1 cellular context compared by ENCODE assay signal in the genomic region with DNA sequence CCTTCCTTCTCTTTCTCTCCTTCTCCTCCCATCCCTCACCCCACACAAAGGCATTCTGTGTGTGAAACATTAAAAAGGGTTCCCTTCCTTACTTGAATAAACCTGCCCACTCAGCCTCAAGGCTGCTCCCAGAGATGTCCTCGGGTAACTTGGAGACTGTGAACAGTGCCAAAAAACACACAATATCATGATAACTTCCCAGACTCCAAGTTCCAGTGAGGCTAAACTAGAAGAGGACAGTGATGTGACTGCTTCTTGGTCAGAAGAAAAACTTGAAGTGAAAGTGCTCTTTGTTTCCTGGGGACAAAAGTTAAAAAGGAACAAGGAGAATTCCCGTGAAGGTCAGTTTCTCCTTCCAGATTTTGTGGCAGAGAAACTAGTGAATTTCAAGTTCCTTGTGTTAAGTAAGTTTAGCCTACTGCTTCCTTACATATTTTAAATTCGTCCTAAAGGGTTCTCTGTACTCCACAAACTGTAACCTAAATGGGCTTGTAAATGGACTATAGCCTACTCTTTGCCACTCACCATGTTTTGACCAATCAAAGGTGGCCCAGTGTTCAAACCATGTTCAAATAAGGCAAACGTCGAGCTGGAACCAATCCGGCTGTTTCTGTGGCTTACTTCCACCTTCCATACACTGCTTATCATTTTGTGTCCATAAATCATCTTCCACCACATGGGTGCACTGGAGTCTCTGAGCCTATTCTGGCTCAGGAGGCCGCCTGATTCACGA.
A peak's percentile ranks its signal among the peaks of the same experiment; 100 is the strongest.
TF ChIP-seq lines count a peak whose summit lies in the region.

No MANE protein-coding gene starts in this region.

TF ChIP-seq in GM12878, 131 proteins besides CTCF, POLR2A, EP300 and RAD21:
- TF ChIP-seq, protein P1, sequence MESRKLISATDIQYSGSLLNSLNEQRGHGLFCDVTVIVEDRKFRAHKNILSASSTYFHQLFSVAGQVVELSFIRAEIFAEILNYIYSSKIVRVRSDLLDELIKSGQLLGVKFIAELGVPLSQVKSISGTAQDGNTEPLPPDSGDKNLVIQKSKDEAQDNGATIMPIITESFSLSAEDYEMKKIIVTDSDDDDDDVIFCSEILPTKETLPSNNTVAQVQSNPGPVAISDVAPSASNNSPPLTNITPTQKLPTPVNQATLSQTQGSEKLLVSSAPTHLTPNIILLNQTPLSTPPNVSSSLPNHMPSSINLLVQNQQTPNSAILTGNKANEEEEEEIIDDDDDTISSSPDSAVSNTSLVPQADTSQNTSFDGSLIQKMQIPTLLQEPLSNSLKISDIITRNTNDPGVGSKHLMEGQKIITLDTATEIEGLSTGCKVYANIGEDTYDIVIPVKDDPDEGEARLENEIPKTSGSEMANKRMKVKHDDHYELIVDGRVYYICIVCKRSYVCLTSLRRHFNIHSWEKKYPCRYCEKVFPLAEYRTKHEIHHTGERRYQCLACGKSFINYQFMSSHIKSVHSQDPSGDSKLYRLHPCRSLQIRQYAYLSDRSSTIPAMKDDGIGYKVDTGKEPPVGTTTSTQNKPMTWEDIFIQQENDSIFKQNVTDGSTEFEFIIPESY (IDR thresholded peaks at IDR 0.05), result no peak
- TF ChIP-seq SRF (IDR thresholded peaks at IDR 0.05; ENCODE audit: low read depth in 2 of 2, low read length in 2 of 2) (0 out of 4 replicates have a peak, but pooled peaks of 1 of the 2 experiments have one; percentile 59), ETV6 (conservative IDR thresholded peaks at IDR 0.05 in 1 of 2, IDR thresholded peaks at IDR 0.05 in 1 of 2; ENCODE audit: borderline replicate concordance in 1 of 2, low read depth in 1 of 2) (no peak)
